In genomic region chr12:108551556-108551955, GRCh38 we compare ENCODE assay signal across 12 cellular contexts. TPM values are rescaled to one million over a fixed set of nuclear protein-coding genes. Genes with fewer than 3 reads are reported as not detected.
DNase-seq lines count a peak whose midpoint lies in the region; ATAC-seq and TF ChIP-seq lines count a peak whose summit lies in the region.
"Had no signal": no experiment of that assay in that cellular context is flagged by ENCODE, and none has a peak within 500 bp of the region (broad histone marks: within the 10 kb centered on the region; RNA-seq: fewer than 3 reads in every experiment).

No MANE protein-coding gene starts in this region.

- H3K4me1 Mint-ChIP-seq in activated CD4-positive, alpha-beta T cell treated with anti-CD3 and anti-CD28 coated beads, Interleukin-2, amount 10 ng/mL, durations not matched to agents 7 days and 5 days = peaks cover 54% of the 10 kb centered on the region
- peaks cover 53% of the 10 kb centered on the region for H3K4me1 Mint-ChIP-seq in central memory CD8-positive, alpha-beta T cell
- peaks cover 1% of the 10 kb centered on the region for H3K4me1 Mint-ChIP-seq in progenitor cell of endocrine pancreas (ENCODE audit: low read depth)

- no peaks in the 10 kb centered on the region for H3K9me3 Mint-ChIP-seq in activated CD4-positive, alpha-beta T cell treated with anti-CD3 and anti-CD28 coated beads, Interleukin-2, amount 10 ng/mL, durations not matched to agents 7 days and 5 days
- no peaks in the 10 kb centered on the region for H3K9me3 Mint-ChIP-seq in central memory CD8-positive, alpha-beta T cell
- H3K9me3 Mint-ChIP-seq in progenitor cell of endocrine pancreas (ENCODE audit: low read depth) = no peaks in the 10 kb centered on the region
- H3K9me3 Mint-ChIP-seq: endodermal cell had no signal

- CTCF ChIA-PET in activated CD4-positive, alpha-beta T cell treated with anti-CD3 and anti-CD28 coated beads, Interleukin-2, amount 10 ng/mL, durations not matched to agents 7 days and 5 days (lab: Charles Lee) = interaction anchor here (0.6 kb wide), 1 partner anchor 11 kb away, joined by 4 read pairs; no protein-coding TSS in a partner anchor

- TF ChIP-seq POLR2A in NB4 (IDR thresholded peaks at IDR 0.05; ENCODE audit: extremely low read depth, insufficient read length) (no peak), Peyer's patch (IDR thresholded peaks at IDR 0.05) (no peak)

- H3K36me3 ChIP-seq in Peyer's patch = peaks cover 0 to 28% (median 0%) of the 10 kb centered on the region in 3 donors
- H3K36me3 ChIP-seq in left lung = peaks cover 0 to 31% of the 10 kb centered on the region in 2 donors

- intact Hi-C loops in left lung (cut with DNase I) = no loop called here

- no peaks in the 10 kb centered on the region for H3K27me3 ChIP-seq in Peyer's patch
- H3K27me3 ChIP-seq in left lung = no peaks in the 10 kb centered on the region

- H3K27ac Mint-ChIP-seq in activated CD4-positive, alpha-beta T cell treated with anti-CD3 and anti-CD28 coated beads, Interleukin-2, amount 10 ng/mL, durations not matched to agents 7 days and 5 days = peak overlapping the region; percentile 61
- peak overlapping the region; percentile 67 for H3K27ac Mint-ChIP-seq in central memory CD8-positive, alpha-beta T cell (ENCODE audit: low read depth)
- H3K27ac Mint-ChIP-seq in progenitor cell of endocrine pancreas = peak overlapping the region; percentile 77
- H3K27ac Mint-ChIP-seq: endodermal cell had no signal

- H3K4me3 Mint-ChIP-seq in activated CD4-positive, alpha-beta T cell treated with anti-CD3 and anti-CD28 coated beads, Interleukin-2, amount 10 ng/mL, durations not matched to agents 7 days and 5 days = no peak overlapping the region
- peak overlapping the region; percentile 10 for H3K4me3 Mint-ChIP-seq in central memory CD8-positive, alpha-beta T cell
- no peak overlapping the region for H3K4me3 Mint-ChIP-seq in progenitor cell of endocrine pancreas (ENCODE audit: low read depth)
- H3K4me3 Mint-ChIP-seq: endodermal cell had no signal

- H3K9me3 ChIP-seq in Peyer's patch (no peaks in the 10 kb centered on the region), left lung (no peaks in the 10 kb centered on the region)

- no peak for ATAC-seq in central memory CD8-positive, alpha-beta T cell (replicated peaks; ENCODE audit: extremely low read depth, poor library complexity, severe bottlenecking)
- no peak for ATAC-seq in left lung

- peaks cover 26% of the 10 kb centered on the region for H3K36me3 Mint-ChIP-seq in activated CD4-positive, alpha-beta T cell treated with anti-CD3 and anti-CD28 coated beads, Interleukin-2, amount 10 ng/mL, durations not matched to agents 7 days and 5 days (ENCODE audit: low read depth)
- H3K36me3 Mint-ChIP-seq in central memory CD8-positive, alpha-beta T cell (ENCODE audit: insufficient read depth) = peaks cover 29% of the 10 kb centered on the region
- H3K36me3 Mint-ChIP-seq in progenitor cell of endocrine pancreas (ENCODE audit: insufficient read depth) = peaks cover 8% of the 10 kb centered on the region

- POLR2A ChIA-PET in activated CD4-positive, alpha-beta T cell treated with anti-CD3 and anti-CD28 coated beads, Interleukin-2, amount 10 ng/mL, durations not matched to agents 7 days and 5 days (lab: Charles Lee) = interaction anchor here (0.6 kb wide), 1 partner anchor 276 kb away, joined by 3 read pairs; no protein-coding TSS in a partner anchor

- no peak overlapping the region for H3K27ac ChIP-seq in Peyer's patch
- H3K27ac ChIP-seq in left lung = no peak overlapping the region

- TF ChIP-seq CTCF in NB4 (IDR thresholded peaks at IDR 0.05; ENCODE audit: low read depth, low read length) (no peak), progenitor cell of endocrine pancreas (IDR thresholded peaks at IDR 0.05; ENCODE audit: unreplicated experiment) (no peak), Peyer's patch (IDR thresholded peaks at IDR 0.05) (no peak), left lung (IDR thresholded peaks at IDR 0.05) (no peak)

- H3K4me1 ChIP-seq in Peyer's patch = peaks cover 0 to 11% (median 2%) of the 10 kb centered on the region in 4 donors
- peaks cover 0 to 48% of the 10 kb centered on the region in 2 donors for H3K4me1 ChIP-seq in left lung

- no peaks in the 10 kb centered on the region for H3K27me3 Mint-ChIP-seq in activated CD4-positive, alpha-beta T cell treated with anti-CD3 and anti-CD28 coated beads, Interleukin-2, amount 10 ng/mL, durations not matched to agents 7 days and 5 days
- no peaks in the 10 kb centered on the region for H3K27me3 Mint-ChIP-seq in central memory CD8-positive, alpha-beta T cell
- no peaks in the 10 kb centered on the region for H3K27me3 Mint-ChIP-seq in progenitor cell of endocrine pancreas

- H3K4me3 ChIP-seq in NB4 (ENCODE audit: low read depth, low read length) (no peak overlapping the region), Peyer's patch (no peak overlapping the region), left lung (no peak overlapping the region)

- DNase-seq in activated CD4-positive, alpha-beta T cell treated with anti-CD3 and anti-CD28 coated beads, Interleukin-2, amount 10 ng/mL, durations not matched to agents 7 days and 5 days = no peak
- no peak for DNase-seq in activated CD4-positive, alpha-beta T cell treated with anti-CD3 and anti-CD28 coated beads for 4 hours
- DNase-seq in NB4 (ENCODE audit: low read depth) (peak; percentile 33), progenitor cell of endocrine pancreas (ENCODE audit: low spot score, unreplicated experiment) (no peak), Peyer's patch (no peak), left lung (no peak), NK-92 (lab: John Stamatoyannopoulos, UW; ENCODE audit: unreplicated experiment) (no peak)
- no peak for DNase-seq in central memory CD8-positive, alpha-beta T cell (ENCODE audit: low spot score in 2 of 2)
- DNase-seq: endodermal cell, NCI-H2081 treated with DMSO at 0.1 percent for 48 hours, posterior cingulate gyrus, T-helper 9 cell had no signal

RNA-seq across cellular contexts. Expression of gene SART3, which starts 9.4 kb away (rescaled TPM):
- total RNA-seq in activated CD4-positive, alpha-beta T cell treated with anti-CD3 and anti-CD28 coated beads, Interleukin-2, amount 10 ng/mL, durations not matched to agents 7 days and 5 days = 10 to 100 TPM; 63.0 to 72.6 TPM
- total RNA-seq in progenitor cell of endocrine pancreas (74.5 and 87.6 TPM in 2 replicates), Peyer's patch (100 to 1,000 TPM in 1 of 4 donors, 10 to 100 TPM in 3; 67.8 to 205 (median 77.7) TPM), left lung (10 to 100 TPM; 35.1 to 41.7 TPM)

RNA-seq across cellular contexts. Expression of gene ISCU, which starts 10.8 kb away (rescaled TPM):
- total RNA-seq in activated CD4-positive, alpha-beta T cell treated with anti-CD3 and anti-CD28 coated beads, Interleukin-2, amount 10 ng/mL, durations not matched to agents 7 days and 5 days = 10 to 100 TPM; 60.8 to 66.0 TPM
- total RNA-seq in progenitor cell of endocrine pancreas = 57.4 and 69.7 TPM in 2 replicates
- 100 to 1,000 TPM; 121 to 146 (median 138) TPM for total RNA-seq in Peyer's patch
- 100 to 1,000 TPM in 1 of 2 donors, 10 to 100 TPM in 1; 97.9 to 147 TPM for total RNA-seq in left lung

RNA-seq across cellular contexts. Expression of gene FICD, which starts 36.5 kb away (rescaled TPM):
- total RNA-seq in activated CD4-positive, alpha-beta T cell treated with anti-CD3 and anti-CD28 coated beads, Interleukin-2, amount 10 ng/mL, durations not matched to agents 7 days and 5 days = 1 to 10 TPM; 5.6 to 6.8 TPM
- total RNA-seq in progenitor cell of endocrine pancreas (3.6 and 3.7 TPM in 2 replicates), Peyer's patch (10 to 100 TPM in 2 of 4 donors, 1 to 10 TPM in 2; 4.1 to 11.6 (median 8.6) TPM), left lung (10 to 100 TPM in 1 of 2 donors, 1 to 10 TPM in 1; 7.7 to 13.2 TPM)

RNA-seq across cellular contexts. Expression of gene TMEM119, which starts 46.3 kb away (rescaled TPM):
- 1 to 10 TPM; 1.2 to 1.7 TPM for total RNA-seq in activated CD4-positive, alpha-beta T cell treated with anti-CD3 and anti-CD28 coated beads, Interleukin-2, amount 10 ng/mL, durations not matched to agents 7 days and 5 days
- 0.24 TPM in 1 of 2 replicates, not detected in the other for total RNA-seq in progenitor cell of endocrine pancreas
- total RNA-seq in Peyer's patch = 10 to 100 TPM in 1 of 4 donors, 1 to 10 TPM in 3; 1.8 to 17.3 (median 3.4) TPM
- total RNA-seq in left lung = 10 to 100 TPM; 50.5 to 90.9 TPM
